In genomic region chr3:179148446-179149238, GRCh38 we compare ENCODE assay signal across 8 cellular contexts. TPM values are rescaled to one million over a fixed set of nuclear protein-coding genes. Genes with fewer than 3 reads are reported as not detected.
DNase-seq lines count a peak whose midpoint lies in the region; ATAC-seq and TF ChIP-seq lines count a peak whose summit lies in the region.

No MANE protein-coding gene starts in this region.

- no peak overlapping the region for H3K27ac Mint-ChIP-seq in natural killer cell treated with Interleukin-12 subunit alpha and Interleukin-12 subunit beta and Interleukin-15 and Interleukin-18, amount 100 ng/mL, for 72 hours
- peak overlapping the region; percentile 95 for H3K27ac Mint-ChIP-seq in stimulated activated naive CD8-positive, alpha-beta T cell treated with anti-CD3 and anti-CD28 coated beads, Interleukin-15, Interleukin-2, amounts not matched to agents 100 ng/mL and 50 ng/mL, for 24 hours

- no peaks in the 10 kb centered on the region for H3K36me3 ChIP-seq in BE2C

- no peaks in the 10 kb centered on the region for H3K4me1 ChIP-seq in BE2C

- TF ChIP-seq POLR2A in GM19099 (IDR thresholded peaks at IDR 0.05; ENCODE audit: extremely low read depth, insufficient read length, low read depth), result peak; percentile 5

- ATAC-seq in HG03342 (IDR thresholded peaks at IDR 0.05; ENCODE audit: unreplicated experiment), result peak; percentile 22
- ATAC-seq in natural killer cell treated with Interleukin-12 subunit alpha and Interleukin-12 subunit beta and Interleukin-15 and Interleukin-18, amount 100 ng/mL, for 72 hours, result peak; percentile 57 to 60

- H3K9me3 Mint-ChIP-seq in natural killer cell treated with Interleukin-12 subunit alpha and Interleukin-12 subunit beta and Interleukin-15 and Interleukin-18, amount 100 ng/mL, for 72 hours, result no peaks in the 10 kb centered on the region
- no peaks in the 10 kb centered on the region for H3K9me3 Mint-ChIP-seq in stimulated activated naive CD8-positive, alpha-beta T cell treated with anti-CD3 and anti-CD28 coated beads, Interleukin-15, Interleukin-2, amounts not matched to agents 100 ng/mL and 50 ng/mL, for 24 hours

- no peaks in the 10 kb centered on the region for H3K9me3 ChIP-seq in BE2C

- peak overlapping the region; percentile 93 for H3K4me3 Mint-ChIP-seq in natural killer cell treated with Interleukin-12 subunit alpha and Interleukin-12 subunit beta and Interleukin-15 and Interleukin-18, amount 100 ng/mL, for 72 hours
- H3K4me3 Mint-ChIP-seq in stimulated activated naive CD8-positive, alpha-beta T cell treated with anti-CD3 and anti-CD28 coated beads, Interleukin-15, Interleukin-2, amounts not matched to agents 100 ng/mL and 50 ng/mL, for 24 hours, result peak overlapping the region; percentile 92

- H3K36me3 Mint-ChIP-seq in natural killer cell treated with Interleukin-12 subunit alpha and Interleukin-12 subunit beta and Interleukin-15 and Interleukin-18, amount 100 ng/mL, for 72 hours, result no peaks in the 10 kb centered on the region
- no peaks in the 10 kb centered on the region for H3K36me3 Mint-ChIP-seq in stimulated activated naive CD8-positive, alpha-beta T cell treated with anti-CD3 and anti-CD28 coated beads, Interleukin-15, Interleukin-2, amounts not matched to agents 100 ng/mL and 50 ng/mL, for 24 hours (ENCODE audit: low read depth)

- TF ChIP-seq CTCF in BE2C (IDR thresholded peaks at IDR 0.05; ENCODE audit: low read depth, low read length), result no peak

- H3K27me3 ChIP-seq in BE2C, result peaks cover 2% of the 10 kb centered on the region

- peak overlapping the region; percentile 88 for H3K4me3 ChIP-seq in BE2C (ENCODE audit: low read depth, low read length)

- peaks cover 4 to 6% of the 10 kb centered on the region in 2 donors for H3K27me3 Mint-ChIP-seq in natural killer cell treated with Interleukin-12 subunit alpha and Interleukin-12 subunit beta and Interleukin-15 and Interleukin-18, amount 100 ng/mL, for 72 hours
- H3K27me3 Mint-ChIP-seq in stimulated activated naive CD8-positive, alpha-beta T cell treated with anti-CD3 and anti-CD28 coated beads, Interleukin-15, Interleukin-2, amounts not matched to agents 100 ng/mL and 50 ng/mL, for 24 hours, result peaks cover 4% of the 10 kb centered on the region

- DNase-seq in BE2C (peak; percentile 52), OCI-M1 (lab: John Stamatoyannopoulos, UW) (peak; percentile 64), fibroblast of peridontal ligament (ENCODE audit: extremely low read depth) (peak; percentile 23)
- DNase-seq in activated T-helper 1 cell treated with anti-CD3 and anti-CD28 coated beads, Interleukin-2, amount 50 U/mL, for 16 hours (ENCODE audit: low read depth in 1 of 2, low spot score in 1 of 2), result peak; percentile 49 to 50
- DNase-seq in natural killer cell treated with Interleukin-12 subunit alpha and Interleukin-12 subunit beta and Interleukin-15 and Interleukin-18, amount 100 ng/mL, for 72 hours (ENCODE audit: low spot score), result peak; percentile 70

- peaks cover 20 to 26% of the 10 kb centered on the region in 2 donors for H3K4me1 Mint-ChIP-seq in natural killer cell treated with Interleukin-12 subunit alpha and Interleukin-12 subunit beta and Interleukin-15 and Interleukin-18, amount 100 ng/mL, for 72 hours (ENCODE audit: low read depth in 2 of 2)
- peaks cover 42% of the 10 kb centered on the region for H3K4me1 Mint-ChIP-seq in stimulated activated naive CD8-positive, alpha-beta T cell treated with anti-CD3 and anti-CD28 coated beads, Interleukin-15, Interleukin-2, amounts not matched to agents 100 ng/mL and 50 ng/mL, for 24 hours (ENCODE audit: low read depth)

RNA-seq across cellular contexts. Expression of gene PIK3CA, which starts 0.5 kb away (rescaled TPM):
- polyA plus RNA-seq in BE2C (2012; ENCODE audit: insufficient read depth, insufficient read length, low read depth), result 5.1 TPM
- 10 to 100 TPM; 10.9 to 21.9 TPM for total RNA-seq in natural killer cell treated with Interleukin-12 subunit alpha and Interleukin-12 subunit beta and Interleukin-15 and Interleukin-18, amount 100 ng/mL, for 72 hours

Comparison
In these comparisons a context has a peak if more than half of its experiments do, and no peak if none do; other contexts are left out.
1. Peak in every context shown above with its lines: DNase-seq, ATAC-seq and H3K4me3 ChIP-seq.